Comparison of ENCODE assay signal across 8 cellular contexts in genomic region chrX:119218198-119218597, GRCh38. TPM values are rescaled to one million over a fixed set of nuclear protein-coding genes. Genes with fewer than 3 reads are reported as not detected.
DNase-seq lines count a peak whose midpoint lies in the region; ATAC-seq and TF ChIP-seq lines count a peak whose summit lies in the region.
"Had no signal": no experiment of that assay in that cellular context is flagged by ENCODE, and none has a peak within 500 bp of the region (broad histone marks: within the 10 kb centered on the region; RNA-seq: fewer than 3 reads in every experiment).

No MANE protein-coding gene starts in this region.

- H2AFZ ChIP-seq in Karpas-422 (ENCODE audit: low read length) (no peak overlapping the region), neural progenitor cell (replicated peaks) (no peak overlapping the region)

- H3K9me3 ChIP-seq in Karpas-422 (ENCODE audit: low read length) (no peaks in the 10 kb centered on the region), neural progenitor cell (ENCODE audit: low read depth) (no peaks in the 10 kb centered on the region)
- H3K9me3 ChIP-seq: MG63 had no signal

- H3K4me3 ChIP-seq in Karpas-422 (ENCODE audit: low read length) (no peak overlapping the region), neural progenitor cell (no peak overlapping the region)
- H3K4me3 ChIP-seq: MG63 had no signal

- H3K9me2 ChIP-seq in Karpas-422 (replicated peaks; ENCODE audit: insufficient read depth, low read length) = no peaks in the 10 kb centered on the region

- H3K4me3 Mint-ChIP-seq in chondrocyte (ENCODE audit: unreplicated experiment) (no peak overlapping the region), neural progenitor cell (no peak overlapping the region)

- peaks cover 6% of the 10 kb centered on the region for H3K27me3 Mint-ChIP-seq in chondrocyte (ENCODE audit: low read depth)
- H3K27me3 Mint-ChIP-seq in neural progenitor cell (ENCODE audit: insufficient read depth, low read depth) = no peaks in the 10 kb centered on the region

- H3K27me3 ChIP-seq in Karpas-422 (ENCODE audit: low read length) (no peaks in the 10 kb centered on the region), neural progenitor cell (no peaks in the 10 kb centered on the region)
- H3K27me3 ChIP-seq: MG63 had no signal

- H3K36me3 Mint-ChIP-seq in chondrocyte (ENCODE audit: low read depth) (no peaks in the 10 kb centered on the region), neural progenitor cell (no peaks in the 10 kb centered on the region)

- H3K79me2 ChIP-seq in Karpas-422 (ENCODE audit: low read length) (no peaks in the 10 kb centered on the region), neural progenitor cell (ENCODE audit: low read depth) (no peaks in the 10 kb centered on the region)

- H3K9me3 Mint-ChIP-seq in chondrocyte (ENCODE audit: low read depth) (no peaks in the 10 kb centered on the region), neural progenitor cell (peaks cover 8% of the 10 kb centered on the region)

- H3K9ac ChIP-seq in Karpas-422 (ENCODE audit: low read length) (no peak overlapping the region), neural progenitor cell (no peak overlapping the region)

- no peaks in the 10 kb centered on the region for H3F3A ChIP-seq in neural progenitor cell (ENCODE audit: low read depth)

- H4K20me1 ChIP-seq in Karpas-422 (ENCODE audit: insufficient read depth, low read depth, low read length) (no peaks in the 10 kb centered on the region), neural progenitor cell (ENCODE audit: low read depth) (no peaks in the 10 kb centered on the region)

- ATAC-seq in GM18870 (IDR thresholded peaks at IDR 0.05; ENCODE audit: unreplicated experiment) (no peak), HG03135 (IDR thresholded peaks at IDR 0.05; ENCODE audit: unreplicated experiment) (no peak)

- no peaks in the 10 kb centered on the region for H3K36me3 ChIP-seq in Karpas-422 (ENCODE audit: insufficient read depth, low read length)
- no peaks in the 10 kb centered on the region for H3K36me3 ChIP-seq in neural progenitor cell
- H3K36me3 ChIP-seq: MG63 had no signal

- H3K4me1 ChIP-seq in Karpas-422 (ENCODE audit: low read length) (no peaks in the 10 kb centered on the region), neural progenitor cell (no peaks in the 10 kb centered on the region)

- H3K27ac ChIP-seq in Karpas-422 (ENCODE audit: low read length) (no peak overlapping the region), neural progenitor cell (no peak overlapping the region)

- TF ChIP-seq CTCF in chondrocyte (IDR thresholded peaks at IDR 0.05) = peak; percentile 80
- peak; percentile 52 for TF ChIP-seq CTCF in neural progenitor cell (IDR thresholded peaks at IDR 0.05)

- H3K27ac Mint-ChIP-seq in chondrocyte (ENCODE audit: unreplicated experiment) = no peak overlapping the region
- H3K27ac Mint-ChIP-seq in neural progenitor cell = no peak overlapping the region

- H3K4me2 ChIP-seq in Karpas-422 (ENCODE audit: low read depth, low read length, poor library complexity, severe bottlenecking) (no peak overlapping the region), neural progenitor cell (no peak overlapping the region)

- H3K4me1 Mint-ChIP-seq in chondrocyte (ENCODE audit: low read depth) = peaks cover 6% of the 10 kb centered on the region
- H3K4me1 Mint-ChIP-seq in neural progenitor cell = no peaks in the 10 kb centered on the region

- DNase-seq in ELR (ENCODE audit: low read depth) = peak; percentile 37
- peak; percentile 53 for DNase-seq in Karpas-422
- DNase-seq in chondrocyte (ENCODE audit: low spot score) = no peak
- no peak for DNase-seq in neural progenitor cell (ENCODE audit: low spot score)
- no peak for DNase-seq in activated CD4-positive, alpha-beta T cell treated with anti-CD3 and anti-CD28 coated beads for 4 hours
- DNase-seq: MG63 had no signal

RNA-seq across cellular contexts. Expression of gene PGRMC1, which starts 17.9 kb away (rescaled TPM):
- total RNA-seq in Karpas-422 (2014; rRNA removed; shearing (Covaris generic); ENCODE audit: low replicate concordance) = 42.8 and 52.5 TPM in 2 replicates
- total RNA-seq in chondrocyte (57.6 to 71.9 TPM (median 59.9 TPM) in 3 replicates), neural progenitor cell (ENCODE audit: low replicate concordance) (191 and 246 TPM in 2 replicates)

Comparison
In these comparisons a context has a peak if more than half of its experiments do, and no peak if none do; other contexts are left out.
1. DNase-seq: peak in ELR (single experiment) and Karpas-422 (single experiment); none in chondrocyte (single experiment), neural progenitor cell (single experiment) and activated CD4-positive, alpha-beta T cell treated with anti-CD3 and anti-CD28 coated beads for 4 hours (0 of 2).